In genomic region chr6:22010102-22010501, GRCh38 we compare ENCODE assay signal across 22 cellular contexts.
DNase-seq lines count a peak whose midpoint lies in the region; ATAC-seq, FAIRE-seq and TF ChIP-seq lines count a peak whose summit lies in the region.
"Had no signal": no experiment of that assay in that cellular context is flagged by ENCODE, and none has a peak within 500 bp of the region (broad histone marks: within the 10 kb centered on the region; RNA-seq: fewer than 3 reads in every experiment).

No MANE protein-coding gene starts in this region.

- H2BK120ac ChIP-seq in neuronal stem cell (ENCODE audit: low read depth, low read length) = no peak overlapping the region

- POLR2A ChIA-PET in HEK293 (lab: Yijun Ruan, JAX) = interaction anchor here (3.7 kb wide), 1 partner anchor 416 kb away, joined by 17 read pairs; the partner anchor contains the start of gene SOX4

- peaks cover 9% of the 10 kb centered on the region for H3K4me1 ChIP-seq in HEK293 (ENCODE audit: control insufficient read depth, insufficient read depth, low read length)
- H3K4me1 ChIP-seq in astrocyte (ENCODE audit: insufficient read depth, low read length) = no peaks in the 10 kb centered on the region
- H3K4me1 ChIP-seq in neuronal stem cell (ENCODE audit: control insufficient read depth in 2 of 2, insufficient read depth in 1 of 2, low read depth in 1 of 2, low read length in 2 of 2) = peaks cover 0 to 2% of the 10 kb centered on the region in 2 donors
- H3K4me1 ChIP-seq in esophagus squamous epithelium = no peaks in the 10 kb centered on the region
- H3K4me1 ChIP-seq: HAP-1 had no signal

- intact Hi-C loops in esophagus squamous epithelium (cut with DNase I) = no loop called here

- DNase-seq in astrocyte (ENCODE audit: low read depth) = no peak
- no peak for DNase-seq in neuronal stem cell (ENCODE audit: low spot score)
- DNase-seq in activated CD4-positive, alpha-beta T cell treated with anti-CD3 and anti-CD28 coated beads, Interleukin-2, amount 50 U/mL, for 48 hours = no peak
- no peak for DNase-seq in esophagus squamous epithelium (lab: John Stamatoyannopoulos, UW)
- DNase-seq: 8988T; ACHN; AML-193; C1 segment of cervical spinal cord; Calu3; CD4-positive, alpha-beta memory T cell; COR-L47; DMS53; DMS79 treated with DMSO at 0.1 percent for 48 hours; GF-D8 had no signal

- H4K20me1 ChIP-seq in astrocyte (ENCODE audit: insufficient read depth, low read length) = no peaks in the 10 kb centered on the region

- H2BK5ac ChIP-seq in neuronal stem cell (ENCODE audit: low read length) = peak overlapping the region; percentile 48

- H3K4me1 Mint-ChIP-seq in astrocyte (ENCODE audit: low read depth, unreplicated experiment) = peaks cover 29% of the 10 kb centered on the region
- H3K4me1 Mint-ChIP-seq: CD4-positive, alpha-beta memory T cell had no signal

- H3K79me1 ChIP-seq in neuronal stem cell (ENCODE audit: low read depth, low read length) = no peaks in the 10 kb centered on the region

- no peaks in the 10 kb centered on the region for H3K79me2 ChIP-seq in astrocyte (ENCODE audit: insufficient read depth, low read length)

- TF ChIP-seq CTCF in HEK293 (tag by site-specific recombination; IDR thresholded peaks at IDR 0.05) (no peak), astrocyte (IDR thresholded peaks at IDR 0.05; ENCODE audit: insufficient read depth, low read depth, low read length) (no peak), esophagus squamous epithelium (IDR thresholded peaks at IDR 0.05) (no peak)

- H3K27ac Mint-ChIP-seq in astrocyte (ENCODE audit: unreplicated experiment) = peak overlapping the region; percentile 20
- H3K27ac Mint-ChIP-seq: CD4-positive, alpha-beta memory T cell had no signal

- no peak for TF ChIP-seq POLR2A in esophagus squamous epithelium (IDR thresholded peaks at IDR 0.05)

- H4K91ac ChIP-seq in neuronal stem cell (ENCODE audit: low read depth, low read length, poor library complexity) = no peak overlapping the region

- no peak overlapping the region for H3K4ac ChIP-seq in neuronal stem cell (ENCODE audit: low read length)

- no peak overlapping the region for H3K4me3 Mint-ChIP-seq in astrocyte (ENCODE audit: unreplicated experiment)
- H3K4me3 Mint-ChIP-seq: CD4-positive, alpha-beta memory T cell; GM23338 had no signal

- CTCF ChIA-PET in HEK293 (lab: Yijun Ruan, JAX) = interaction anchor here (0.9 kb wide), 1 partner anchor 15 kb away, joined by 3 read pairs; no protein-coding TSS in a partner anchor

- H3K4me3 ChIP-seq in HEK293 (ENCODE audit: low read depth, low read length) (no peak overlapping the region), astrocyte (ENCODE audit: insufficient read depth, low read depth, low read length) (no peak overlapping the region), neuronal stem cell (ENCODE audit: low read length in 2 of 2) (no peak overlapping the region), esophagus squamous epithelium (no peak overlapping the region)
- H3K4me3 ChIP-seq: A549, GM23338, HAP-1 had no signal

- H2AFZ ChIP-seq in astrocyte (ENCODE audit: low read depth, low read length) = no peak overlapping the region
- H2AFZ ChIP-seq in neuronal stem cell (ENCODE audit: low read length) = no peak overlapping the region
- H2AFZ ChIP-seq: GM23338 had no signal

- H3K27me3 Mint-ChIP-seq in astrocyte (ENCODE audit: low read depth, unreplicated experiment) = no peaks in the 10 kb centered on the region
- H3K27me3 Mint-ChIP-seq: CD4-positive, alpha-beta memory T cell had no signal

- no peak overlapping the region for H4K8ac ChIP-seq in neuronal stem cell (ENCODE audit: low read depth, low read length)

- no peaks in the 10 kb centered on the region for H3K9me3 Mint-ChIP-seq in astrocyte (ENCODE audit: unreplicated experiment)
- H3K9me3 Mint-ChIP-seq: GM23338 had no signal

- no peak overlapping the region for H2AK5ac ChIP-seq in neuronal stem cell (ENCODE audit: low read depth, low read length)

- no peak overlapping the region for H2BK15ac ChIP-seq in neuronal stem cell (ENCODE audit: low read length)

- no peak for FAIRE-seq in astrocyte (lab: Jason Lieb, UNC)
- FAIRE-seq: A549, GM12891, GM18507, H54 had no signal

- H3K27ac ChIP-seq in HEK293 (ENCODE audit: extremely low read depth, low read depth, low read length) = no peak overlapping the region
- no peak overlapping the region for H3K27ac ChIP-seq in astrocyte (ENCODE audit: low read depth, low read length)
- H3K27ac ChIP-seq in neuronal stem cell (replicated peaks; ENCODE audit: low read length) = no peak overlapping the region
- no peak overlapping the region for H3K27ac ChIP-seq in esophagus squamous epithelium
- H3K27ac ChIP-seq: A549 had no signal

- H3K36me3 ChIP-seq in HEK293 (ENCODE audit: control insufficient read depth in 2 of 2, insufficient read depth in 1 of 2, low read length in 2 of 2) = no peaks in the 10 kb centered on the region
- no peaks in the 10 kb centered on the region for H3K36me3 ChIP-seq in astrocyte (ENCODE audit: insufficient read depth, low read length)
- H3K36me3 ChIP-seq in neuronal stem cell (replicated peaks in 1 of 2; ENCODE audit: control insufficient read depth in 2 of 2, insufficient read depth in 2 of 2, low read length in 2 of 2) = peaks cover 0 to 2% of the 10 kb centered on the region in 2 donors
- H3K36me3 ChIP-seq in esophagus squamous epithelium = no peaks in the 10 kb centered on the region
- H3K36me3 ChIP-seq: HAP-1 had no signal

- no peak for ATAC-seq in HG03196 (IDR thresholded peaks at IDR 0.05; ENCODE audit: unreplicated experiment)
- ATAC-seq: A549, GM23338 had no signal

- H3K27me3 ChIP-seq in astrocyte (ENCODE audit: insufficient read depth, low read length) = no peaks in the 10 kb centered on the region
- peaks cover 0 to 2% (median 0%) of the 10 kb centered on the region in 3 experiments for H3K27me3 ChIP-seq in neuronal stem cell (ENCODE audit: control insufficient read depth in 3 of 3, insufficient read depth in 3 of 3, low read depth in 1 of 3, low read length in 3 of 3)
- no peaks in the 10 kb centered on the region for H3K27me3 ChIP-seq in esophagus squamous epithelium

- H3K9me3 ChIP-seq in HEK293 (ENCODE audit: control insufficient read depth, insufficient read depth, low read depth, low read length) = no peaks in the 10 kb centered on the region
- H3K9me3 ChIP-seq in astrocyte (ENCODE audit: insufficient read depth, low read depth, low read length) = no peaks in the 10 kb centered on the region
- H3K9me3 ChIP-seq in neuronal stem cell (replicated peaks in 1 of 2; ENCODE audit: control insufficient read depth in 2 of 2, insufficient read depth in 1 of 2, low read depth in 1 of 2, low read length in 2 of 2) = peaks cover 2 to 10% of the 10 kb centered on the region in 2 donors
- no peaks in the 10 kb centered on the region for H3K9me3 ChIP-seq in esophagus squamous epithelium
- H3K9me3 ChIP-seq: A549, HAP-1 had no signal

- no peak overlapping the region for H3K4me2 ChIP-seq in astrocyte (ENCODE audit: low read length)
- no peak overlapping the region for H3K4me2 ChIP-seq in neuronal stem cell (ENCODE audit: insufficient read depth, low read length, poor library complexity, severe bottlenecking)
- H3K4me2 ChIP-seq: A549, GM23338 had no signal

- no CpG with 5 or more reads among the region's 3 CpGs for whole genome bisulfite sequencing in neuronal stem cell (ENCODE audit: extremely low coverage in 2 of 2, insufficient read length in 2 of 2, insufficient replicate concordance in 1 of 2), 2 donors
- 70 to 80% methylated on average over 3 of the region's 3 CpGs for WGBS in esophagus squamous epithelium, 2 donors

- H3K14ac ChIP-seq in neuronal stem cell (ENCODE audit: low read length) = no peak overlapping the region

- H3K9ac ChIP-seq in astrocyte (ENCODE audit: low read length) (no peak overlapping the region), neuronal stem cell (ENCODE audit: low read depth, low read length, poor library complexity) (no peak overlapping the region)

- peaks cover 2% of the 10 kb centered on the region for H3K36me3 Mint-ChIP-seq in astrocyte (ENCODE audit: low read depth, unreplicated experiment)
- H3K36me3 Mint-ChIP-seq: CD4-positive, alpha-beta memory T cell had no signal

- H2BK12ac ChIP-seq in neuronal stem cell (ENCODE audit: low read length) = no peak overlapping the region

- no peak overlapping the region for H3K23ac ChIP-seq in neuronal stem cell (ENCODE audit: low read depth, low read length, poor library complexity)

- H3K18ac ChIP-seq in neuronal stem cell (ENCODE audit: low read length) = peak overlapping the region; percentile 44

TF ChIP-seq in HEK293, 187 proteins besides CTCF, POLR2A, EP300 and RAD21:
- TF ChIP-seq EGR2 (tag by site-specific recombination; IDR thresholded peaks at IDR 0.05; ENCODE audit: low read depth) (peak; percentile 94), ZNF292 (tag by site-specific recombination; IDR thresholded peaks at IDR 0.05; ENCODE audit: borderline replicate concordance, low read depth) (no peak), ZFHX2 (tag by site-specific recombination; conservative IDR thresholded peaks at IDR 0.05) (peak; percentile 90), ZNF610 (tag by site-specific recombination; IDR thresholded peaks at IDR 0.05; ENCODE audit: borderline replicate concordance) (no peak)
TF ChIP-seq in HEK293: peak in this region for 2.
